8 cellular contexts compared by ENCODE assay signal in the genomic region with DNA sequence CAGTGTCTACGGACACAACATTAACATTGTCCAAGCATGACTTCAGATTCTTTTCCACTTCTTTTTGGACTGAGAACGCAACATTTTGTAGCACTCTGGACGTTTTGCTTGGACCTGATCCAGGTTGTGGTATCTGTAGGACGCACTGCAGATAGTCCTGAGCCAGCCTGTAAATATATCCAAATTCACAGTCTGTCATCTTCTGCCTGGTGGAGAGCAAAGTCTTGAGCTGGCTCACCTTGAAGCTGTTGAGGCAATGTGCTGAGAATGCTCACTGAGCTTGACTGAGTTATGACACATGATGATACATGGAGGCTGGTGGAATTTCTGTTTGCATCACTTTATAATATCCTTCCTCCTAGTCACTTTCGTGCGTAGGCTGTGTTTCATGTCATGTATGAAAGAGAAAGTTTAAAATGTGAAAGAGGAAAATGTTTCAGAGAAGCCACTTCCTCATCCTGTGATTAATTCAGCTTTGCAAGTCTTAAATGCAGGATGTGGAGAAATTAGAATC. TPM values are rescaled to one million over a fixed set of nuclear protein-coding genes. Genes with fewer than 3 reads are reported as not detected.
DNase-seq lines count a peak whose midpoint lies in the region; ATAC-seq and TF ChIP-seq lines count a peak whose summit lies in the region.

A gene (minus strand): TSS at position 276 of the 514 bp plus-strand sequence. CDS start 77 bp downstream, at position 199.

- CTCF ChIA-PET in activated CD4-positive, alpha-beta memory T cell treated with anti-CD3 and anti-CD28 coated beads for 36 hours (lab: Charles Lee) = interaction anchor here (0.6 to 1.8 kb wide), 5 partner anchors 23 to 75 kb away, joined by 3 to 6 read pairs (median 4); no protein-coding TSS in a partner anchor

- peak; percentile 96 for DNase-seq in CD1c-positive myeloid dendritic cell (ENCODE audit: extremely low spot score)
- peak; percentile 95 for DNase-seq in KBM-7
- DNase-seq in activated CD4-positive, alpha-beta memory T cell treated with anti-CD3 and anti-CD28 coated beads for 36 hours = peak; percentile 88
- DNase-seq in esophagus squamous epithelium (lab: John Stamatoyannopoulos, UW) = peak; percentile 9
- DNase-seq in stimulated activated CD4-positive, alpha-beta T cell treated with anti-CD3 and anti-CD28 coated beads, Interleukin-15, amount 100 ng/mL, for 48 hours (ENCODE audit: low read depth in 2 of 2) = peak; percentile 54 to 62
- DNase-seq in amygdala (lab: John Stamatoyannopoulos, UW) = no peak
- no peak for DNase-seq in chondrocyte (ENCODE audit: low spot score)

- TF ChIP-seq CTCF in esophagus squamous epithelium (IDR thresholded peaks at IDR 0.05) (no peak), chondrocyte (IDR thresholded peaks at IDR 0.05) (no peak)

- peak in 1 of 4 donors; percentile 53 for TF ChIP-seq POLR2A in esophagus squamous epithelium (IDR thresholded peaks at IDR 0.05)

- intact Hi-C loops in activated CD4-positive, alpha-beta memory T cell treated with anti-CD3 and anti-CD28 coated beads for 36 hours (cut with micrococcal nuclease) = loop anchor here (1.0 to 10.0 kb wide), 8 partner anchors 8 to 1324 kb away; a partner anchor contains a TSS
- intact Hi-C loops in esophagus squamous epithelium (cut with DNase I) = no loop called here

- peaks cover 28% of the 10 kb centered on the region for H3K36me3 Mint-ChIP-seq in activated CD4-positive, alpha-beta memory T cell treated with anti-CD3 and anti-CD28 coated beads for 36 hours
- no peaks in the 10 kb centered on the region for H3K36me3 Mint-ChIP-seq in chondrocyte (ENCODE audit: low read depth)

- ATAC-seq in GM21390 (IDR thresholded peaks at IDR 0.05; ENCODE audit: unreplicated experiment) = peak; percentile 62

- no peaks in the 10 kb centered on the region for H3K27me3 Mint-ChIP-seq in activated CD4-positive, alpha-beta memory T cell treated with anti-CD3 and anti-CD28 coated beads for 36 hours
- no peaks in the 10 kb centered on the region for H3K27me3 Mint-ChIP-seq in chondrocyte (ENCODE audit: low read depth)

- H3K4me3 ChIP-seq in esophagus squamous epithelium = peak within 1 kb of the TSS in 2 of 4 donors; percentile 10 to 45

- H3K9me3 Mint-ChIP-seq in activated CD4-positive, alpha-beta memory T cell treated with anti-CD3 and anti-CD28 coated beads for 36 hours = no peaks in the 10 kb centered on the region
- H3K9me3 Mint-ChIP-seq in chondrocyte (ENCODE audit: low read depth) = no peaks in the 10 kb centered on the region

- peaks cover 0 to 3% (median 0%) of the 10 kb centered on the region in 3 donors for H3K4me1 ChIP-seq in esophagus squamous epithelium

- no peaks in the 10 kb centered on the region for H3K9me3 ChIP-seq in esophagus squamous epithelium

- peak within 1 kb of the TSS; percentile 99 for H3K27ac Mint-ChIP-seq in activated CD4-positive, alpha-beta memory T cell treated with anti-CD3 and anti-CD28 coated beads for 36 hours
- H3K27ac Mint-ChIP-seq in chondrocyte (ENCODE audit: unreplicated experiment) = no peak within 1 kb of the TSS

- H3K4me3 Mint-ChIP-seq in activated CD4-positive, alpha-beta memory T cell treated with anti-CD3 and anti-CD28 coated beads for 36 hours = peak within 1 kb of the TSS; percentile 96
- no peak within 1 kb of the TSS for H3K4me3 Mint-ChIP-seq in chondrocyte (ENCODE audit: unreplicated experiment)

- H3K27me3 ChIP-seq in esophagus squamous epithelium = no peaks in the 10 kb centered on the region

- H3K4me1 Mint-ChIP-seq in activated CD4-positive, alpha-beta memory T cell treated with anti-CD3 and anti-CD28 coated beads for 36 hours (ENCODE audit: low read depth) = peaks cover 47% of the 10 kb centered on the region
- peaks cover 12% of the 10 kb centered on the region for H3K4me1 Mint-ChIP-seq in chondrocyte (ENCODE audit: low read depth)

- in situ Hi-C loops in KBM-7 (cut with MboI; ENCODE audit: low pct_unique_long_range_greater_than_20kb, low sequenced_read_pairs) = no loop called here

- no peaks in the 10 kb centered on the region for H3K36me3 ChIP-seq in esophagus squamous epithelium

- peak within 1 kb of the TSS in 2 of 4 donors; percentile 27 to 59 for H3K27ac ChIP-seq in esophagus squamous epithelium

- WGBS in esophagus squamous epithelium, 2 donors = 13 to 31% methylated on average over 6 of the region's 6 CpGs

- POLR2A ChIA-PET in activated CD4-positive, alpha-beta memory T cell treated with anti-CD3 and anti-CD28 coated beads for 36 hours (lab: Charles Lee) = interaction anchor here (0.6 to 7.5 kb wide), 11 partner anchors 10 to 1031 kb away, joined by 3 to 126 read pairs (median 6); a partner anchor contains a TSS

RNA-seq across cellular contexts. Expression of the gene that starts here (rescaled TPM):
- 100 to 1,000 TPM; 110 to 111 TPM for total RNA-seq in activated CD4-positive, alpha-beta memory T cell treated with anti-CD3 and anti-CD28 coated beads for 36 hours
- total RNA-seq in esophagus squamous epithelium = 1 to 10 TPM in 2 of 4 donors, under 1 TPM in 1, not detected in 1; 0.45 to 2.7 (median 1.2) TPM
- not detected in 3 replicates for total RNA-seq in chondrocyte

Comparison
In these comparisons a context has a peak if more than half of its experiments do, and no peak if none do; other contexts are left out.
1. RNA of the gene that starts here (total RNA-seq): 110 to 111 TPM in activated CD4-positive, alpha-beta memory T cell treated with anti-CD3 and anti-CD28 coated beads for 36 hours; 0.45 to 2.7 TPM in esophagus squamous epithelium and not detected in chondrocyte; every median in the first group is over 10 times any median in the second.
2. DNase-seq: peak in CD1c-positive myeloid dendritic cell (single experiment), KBM-7 (single experiment), activated CD4-positive, alpha-beta memory T cell treated with anti-CD3 and anti-CD28 coated beads for 36 hours (single experiment), esophagus squamous epithelium (single experiment) and stimulated activated CD4-positive, alpha-beta T cell treated with anti-CD3 and anti-CD28 coated beads, Interleukin-15, amount 100 ng/mL, for 48 hours (2 of 2); none in amygdala (0 of 56) and chondrocyte (single experiment).